In the genomic region with DNA sequence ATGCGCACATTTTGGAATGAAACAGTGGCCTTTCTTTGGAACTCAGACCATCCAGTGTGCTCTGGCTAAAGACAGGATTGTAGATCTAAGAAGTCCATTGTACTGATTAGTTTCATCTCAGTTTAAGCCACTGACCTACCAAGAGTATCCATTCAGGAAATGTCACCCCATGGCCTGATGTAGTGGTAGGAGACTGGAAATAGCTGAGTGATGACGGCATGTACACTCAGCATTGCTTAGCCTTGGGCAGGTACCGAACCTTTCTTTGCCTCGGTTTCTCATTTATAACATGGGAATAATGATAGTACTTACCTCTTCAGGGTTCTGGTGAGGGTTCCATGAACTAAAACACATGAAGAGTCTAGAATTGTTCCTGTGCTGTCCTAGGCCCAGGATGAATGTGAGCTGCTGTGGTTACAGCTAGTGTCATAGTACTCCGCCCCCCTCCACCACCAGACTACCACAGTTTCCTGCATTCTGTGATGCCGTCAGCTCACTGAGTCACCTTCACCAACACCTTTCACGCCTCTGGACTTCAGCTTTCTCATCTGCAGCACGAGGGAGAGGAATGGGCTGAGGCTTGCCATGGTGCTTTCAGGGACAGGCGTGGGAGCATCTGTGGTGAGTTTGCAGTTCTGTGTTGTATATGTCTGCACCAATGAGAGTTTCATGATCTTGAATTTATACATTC, we compare ENCODE assay signal across 8 cellular contexts.
DNase-seq lines count a peak whose midpoint lies in the region; ATAC-seq and TF ChIP-seq lines count a peak whose summit lies in the region.

No MANE protein-coding gene starts in this region.

- no peak for TF ChIP-seq POLR2A in tibial nerve (IDR thresholded peaks at IDR 0.05)

- TF ChIP-seq CTCF in GM12865 (IDR thresholded peaks at IDR 0.05; ENCODE audit: insufficient read depth, low read depth, low read length, missing control alignments) = no peak
- no peak for TF ChIP-seq CTCF in activated B cell treated with CpG ODN at 0.5 μM for 24 hours (IDR thresholded peaks at IDR 0.05)
- no peak for TF ChIP-seq CTCF in tibial nerve (IDR thresholded peaks at IDR 0.05)

- peaks cover 18% of the 10 kb centered on the region for H3K36me3 Mint-ChIP-seq in activated B cell treated with CpG ODN at 0.5 μM for 24 hours (ENCODE audit: low read depth)

- POLR2A ChIA-PET in activated B cell treated with CpG ODN at 0.5 μM for 24 hours (lab: Charles Lee) = no interaction called here

- no peak overlapping the region for H3K4me3 Mint-ChIP-seq in activated B cell treated with CpG ODN at 0.5 μM for 24 hours

- H3K9me3 Mint-ChIP-seq in activated B cell treated with CpG ODN at 0.5 μM for 24 hours = no peaks in the 10 kb centered on the region

- H3K9me3 ChIP-seq in effector memory CD4-positive, alpha-beta T cell (ENCODE audit: control insufficient read depth, low read length) = no peaks in the 10 kb centered on the region
- no peaks in the 10 kb centered on the region for H3K9me3 ChIP-seq in tibial nerve

- DNase-seq in GM12865 (ENCODE audit: low read depth) = peak; percentile 81
- DNase-seq in activated B cell treated with CpG ODN at 0.5 μM for 24 hours = no peak
- DNase-seq in effector memory CD4-positive, alpha-beta T cell = peak; percentile 59 to 79 (median 77)
- peak; percentile 58 to 60 for DNase-seq in stimulated activated CD8-positive, alpha-beta memory T cell treated with anti-CD3 and anti-CD28 coated beads, Interleukin-4, amount 100 ng/mL, for 1 hour (ENCODE audit: low read depth in 2 of 2, low spot score in 1 of 2)
- no peak for DNase-seq in DMS153 treated with DMSO at 0.1 percent for 48 hours (lab: John Stamatoyannopoulos, UW; ENCODE audit: unreplicated experiment)
- DNase-seq in tibial nerve (ENCODE audit: low spot score in 2 of 2) = no peak
- no peak for DNase-seq in NCI-H2029 treated with DMSO at 0.1 percent for 48 hours (lab: John Stamatoyannopoulos, UW)

- peak; percentile 93 for ATAC-seq in HG02759 (IDR thresholded peaks at IDR 0.05; ENCODE audit: unreplicated experiment)
- peak; percentile 47 for ATAC-seq in activated B cell treated with CpG ODN at 0.5 μM for 24 hours (ENCODE audit: low read depth)

- peak overlapping the region; percentile 55 for H3K27ac ChIP-seq in effector memory CD4-positive, alpha-beta T cell (ENCODE audit: insufficient read depth, low read length, poor library complexity, severe bottlenecking)
- H3K27ac ChIP-seq in tibial nerve = no peak overlapping the region

- WGBS in tibial nerve, 2 donors = 91 to 93% methylated on average over 9 of the region's 9 CpGs

- H3K4me1 ChIP-seq in effector memory CD4-positive, alpha-beta T cell (ENCODE audit: control insufficient read depth, insufficient read depth, low read length, poor library complexity, severe bottlenecking) = peaks cover 15% of the 10 kb centered on the region
- H3K4me1 ChIP-seq in tibial nerve = no peaks in the 10 kb centered on the region

- peaks cover 5% of the 10 kb centered on the region for H3K4me1 Mint-ChIP-seq in activated B cell treated with CpG ODN at 0.5 μM for 24 hours

- no peak for TF ChIP-seq EP300 in tibial nerve (IDR thresholded peaks at IDR 0.05)

- H3K4me3 ChIP-seq in GM12865 (ENCODE audit: low read depth, low read length) (no peak overlapping the region), tibial nerve (no peak overlapping the region)
- H3K4me3 ChIP-seq in effector memory CD4-positive, alpha-beta T cell (ENCODE audit: insufficient read depth, low read depth, low read length, poor library complexity, severe bottlenecking) = no peak overlapping the region

- H3K27me3 ChIP-seq in effector memory CD4-positive, alpha-beta T cell (replicated peaks; ENCODE audit: control insufficient read depth, insufficient read depth, low read length, poor library complexity, severe bottlenecking) = no peaks in the 10 kb centered on the region
- H3K27me3 ChIP-seq in tibial nerve = no peaks in the 10 kb centered on the region

- CTCF ChIA-PET in activated B cell treated with CpG ODN at 0.5 μM for 24 hours (lab: Charles Lee) = no interaction called here

- H3K27ac Mint-ChIP-seq in activated B cell treated with CpG ODN at 0.5 μM for 24 hours = no peak overlapping the region

- intact Hi-C loops in activated B cell treated with CpG ODN at 0.5 μM for 24 hours (cut with micrococcal nuclease) = no loop called here

- H3K36me3 ChIP-seq in effector memory CD4-positive, alpha-beta T cell (ENCODE audit: control insufficient read depth, insufficient read depth, low read length) = no peaks in the 10 kb centered on the region
- H3K36me3 ChIP-seq in tibial nerve = no peaks in the 10 kb centered on the region

- no peaks in the 10 kb centered on the region for H3K27me3 Mint-ChIP-seq in activated B cell treated with CpG ODN at 0.5 μM for 24 hours

Comparison
In these comparisons a context has a peak if more than half of its experiments do, and no peak if none do; other contexts are left out.
1. DNase-seq: peak in GM12865 (single experiment), effector memory CD4-positive, alpha-beta T cell (3 of 3) and stimulated activated CD8-positive, alpha-beta memory T cell treated with anti-CD3 and anti-CD28 coated beads, Interleukin-4, amount 100 ng/mL, for 1 hour (2 of 2); none in activated B cell treated with CpG ODN at 0.5 μM for 24 hours (single experiment), DMS153 treated with DMSO at 0.1 percent for 48 hours (single experiment), tibial nerve (0 of 2) and NCI-H2029 treated with DMSO at 0.1 percent for 48 hours (single experiment).